9 cellular contexts compared by ENCODE assay signal in the genomic region with DNA sequence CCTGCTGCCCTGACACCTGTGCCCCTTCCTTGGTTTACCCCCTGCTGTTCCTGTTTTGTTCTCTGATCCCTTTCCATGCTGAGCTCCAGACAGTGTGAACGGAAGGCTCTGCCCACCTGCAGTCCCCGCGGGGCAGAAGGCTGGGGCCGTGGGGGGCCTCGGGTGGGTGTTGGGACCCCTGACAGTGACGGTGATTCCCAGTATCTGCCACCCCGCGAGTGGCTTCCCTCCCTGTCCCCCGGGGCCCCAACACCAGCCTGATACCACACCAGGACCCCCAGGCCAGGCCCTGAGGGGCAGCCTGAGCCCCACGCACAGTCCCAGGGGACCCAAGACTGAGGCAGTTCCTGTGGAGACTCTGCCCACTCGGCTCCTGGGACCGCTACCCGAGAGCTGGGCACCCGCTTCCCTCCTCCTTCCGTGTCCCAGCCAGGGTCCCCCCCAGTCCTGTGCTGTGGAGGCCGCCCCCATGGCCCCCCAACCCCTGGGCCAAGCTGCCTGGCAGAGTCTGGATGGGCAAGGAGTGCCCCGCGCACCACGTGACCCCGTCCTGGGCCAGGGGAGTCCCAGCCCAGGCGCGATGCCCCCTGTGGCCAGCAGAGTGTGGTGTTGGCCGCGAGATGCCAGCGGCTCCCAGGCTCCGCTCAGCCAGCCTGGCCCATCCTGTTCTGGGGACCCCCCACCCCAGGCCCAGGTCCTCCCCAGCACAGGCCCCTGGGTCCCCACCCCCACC. TPM values are rescaled to one million over a fixed set of nuclear protein-coding genes. Genes with fewer than 3 reads are reported as not detected.
DNase-seq lines count a peak whose midpoint lies in the region; ATAC-seq, FAIRE-seq and TF ChIP-seq lines count a peak whose summit lies in the region.
"Had no signal": no experiment of that assay in that cellular context is flagged by ENCODE, and none has a peak within 500 bp of the region (broad histone marks: within the 10 kb centered on the region; RNA-seq: fewer than 3 reads in every experiment).

No MANE protein-coding gene starts in this region.

- DNase-seq in CD4-positive, alpha-beta T cell: peak in 9 of 10 experiments; percentile 11 to 58 (median 30)
- DNase-seq in HAP-1 (ENCODE audit: low spot score in 2 of 2) (peak; percentile 20 to 82), RWPE2 (ENCODE audit: low spot score) (no peak), amygdala (lab: John Stamatoyannopoulos, UW) (peak in 47 of 56 donors; percentile 3 to 80 (median 48)), right cardiac atrium (peak; percentile 62 to 86 (median 85)), small intestine (peak; percentile 58)

- no peaks in the 10 kb centered on the region for H3K4me1 Mint-ChIP-seq in CD4-positive, alpha-beta T cell (ENCODE audit: low read depth)

- CTCF ChIA-PET in CD4-positive, alpha-beta T cell (lab: Charles Lee): no interaction called here

- no peaks in the 10 kb centered on the region for H3K9me3 ChIP-seq in CD4-positive, alpha-beta T cell (ENCODE audit: control insufficient read depth, low read length)
- H3K9me3 ChIP-seq in HAP-1: no peaks in the 10 kb centered on the region
- no peaks in the 10 kb centered on the region for H3K9me3 ChIP-seq in RWPE2 (ENCODE audit: severe bottlenecking)
- H3K9me3 ChIP-seq in right cardiac atrium (ENCODE audit: control insufficient read depth, low read length): no peaks in the 10 kb centered on the region
- H3K9me3 ChIP-seq in small intestine (ENCODE audit: control insufficient read depth, low read depth): no peaks in the 10 kb centered on the region

- peaks cover 36% of the 10 kb centered on the region for H3K27me3 ChIP-seq in CD4-positive, alpha-beta T cell (ENCODE audit: control insufficient read depth, insufficient read depth, low read length)
- H3K27me3 ChIP-seq in HAP-1 (ENCODE audit: low read depth) (peaks cover 36% of the 10 kb centered on the region), RWPE2 (ENCODE audit: insufficient read depth, poor library complexity, severe bottlenecking) (peaks cover 42% of the 10 kb centered on the region), right cardiac atrium (ENCODE audit: control insufficient read depth, insufficient read depth) (no peaks in the 10 kb centered on the region), small intestine (ENCODE audit: control insufficient read depth in 2 of 2, insufficient read depth in 2 of 2, low read length in 2 of 2) (peaks cover 0 to 2% of the 10 kb centered on the region in 2 donors)

- H3K4me1 ChIP-seq in HAP-1 (no peaks in the 10 kb centered on the region; the same call in 1 of the 2 replicates), RWPE2 (ENCODE audit: insufficient read depth, poor library complexity, severe bottlenecking) (no peaks in the 10 kb centered on the region), right cardiac atrium (ENCODE audit: control insufficient read depth, insufficient read depth, low read length) (no peaks in the 10 kb centered on the region), small intestine (ENCODE audit: control insufficient read depth in 2 of 2, insufficient read depth in 1 of 2, low read depth in 1 of 2, low read length in 1 of 2) (no peaks in the 10 kb centered on the region)

- peak; percentile 67 for ATAC-seq in CD4-positive, alpha-beta T cell (ENCODE audit: poor library complexity)
- ATAC-seq in RWPE2 (ENCODE audit: low read depth) (peak; percentile 70), right cardiac atrium (peak; percentile 53 to 70), HG02623 (IDR thresholded peaks at IDR 0.05; ENCODE audit: unreplicated experiment) (no peak), HG03354 (IDR thresholded peaks at IDR 0.05; ENCODE audit: poor library complexity, severe bottlenecking, unreplicated experiment) (no peak)

- H3K27ac ChIP-seq in CD4-positive, alpha-beta T cell (ENCODE audit: low read depth, low read length): no peak overlapping the region
- H3K27ac ChIP-seq in RWPE2 (ENCODE audit: poor library complexity, severe bottlenecking) (no peak overlapping the region), right cardiac atrium (ENCODE audit: low read length) (no peak overlapping the region), small intestine (ENCODE audit: low read depth in 1 of 2, low read length in 1 of 2) (no peak overlapping the region)
- H3K27ac ChIP-seq: skin epidermis had no signal

- TF ChIP-seq CTCF in CD4-positive, alpha-beta T cell (IDR thresholded peaks at IDR 0.05): peak; percentile 39
- peak; percentile 63 for TF ChIP-seq CTCF in RWPE2 (IDR thresholded peaks at IDR 0.05; ENCODE audit: poor library complexity, severe bottlenecking)

- peaks cover 14% of the 10 kb centered on the region for H3K27me3 Mint-ChIP-seq in CD4-positive, alpha-beta T cell

- H3K36me3 ChIP-seq in HAP-1 (replicated peaks) (no peaks in the 10 kb centered on the region), RWPE2 (ENCODE audit: low read depth) (no peaks in the 10 kb centered on the region), small intestine (ENCODE audit: control insufficient read depth in 2 of 2, insufficient read depth in 2 of 2, low read length in 2 of 2) (no peaks in the 10 kb centered on the region)

- in situ Hi-C loops in HAP-1 (cut with MboI; ENCODE audit: low sequenced_read_pairs): no loop called here

- 29% methylated on average over 26 of the region's 26 CpGs for WGBS in right cardiac atrium
- 29 to 34% (median 31%) methylated on average over 20 to 26 of the region's 26 CpGs for WGBS in small intestine, 3 donors

- H3K36me3 Mint-ChIP-seq in CD4-positive, alpha-beta T cell (ENCODE audit: low read depth): no peaks in the 10 kb centered on the region

- intact Hi-C loops in CD4-positive, alpha-beta T cell (cut with DNase I, micrococcal nuclease): loop anchor here in 1 of 2 experiments (1.0 kb wide), 1 partner anchor 88 kb away; no protein-coding TSS in a partner anchor
- intact Hi-C loops in right cardiac atrium (cut with DNase I): loop anchor here in 1 of 4 donors (1.0 kb wide), 1 partner anchor 87 kb away; no protein-coding TSS in a partner anchor

- H3K4me3 ChIP-seq in HAP-1 (no peak overlapping the region), RWPE2 (ENCODE audit: severe bottlenecking) (no peak overlapping the region), right cardiac atrium (ENCODE audit: low read length) (no peak overlapping the region), small intestine (ENCODE audit: low read depth in 1 of 2, low read length in 2 of 2) (no peak overlapping the region)
- H3K4me3 ChIP-seq: skin epidermis had no signal

- POLR2A ChIA-PET in CD4-positive, alpha-beta T cell (lab: Charles Lee): no interaction called here

- no peak overlapping the region for H3K4me3 Mint-ChIP-seq in CD4-positive, alpha-beta T cell

- H3K9me3 Mint-ChIP-seq in CD4-positive, alpha-beta T cell: no peaks in the 10 kb centered on the region

- no peak for FAIRE-seq in small intestine (lab: Jason Lieb, UNC)

- H3K27ac Mint-ChIP-seq in CD4-positive, alpha-beta T cell: no peak overlapping the region

RNA-seq across cellular contexts. Expression of a gene that starts 10.0 kb away (rescaled TPM):
- not detected for total RNA-seq in CD4-positive, alpha-beta T cell
- total RNA-seq in right cardiac atrium: under 1 TPM in 2 of 4 donors, not detected in 2; 0.15 to 0.23 TPM
- polyA plus RNA-seq in right cardiac atrium (0.05 TPM), small intestine (not detected)

RNA-seq across cellular contexts. Expression of a gene that starts 33.5 kb away (rescaled TPM):
- total RNA-seq in CD4-positive, alpha-beta T cell: not detected
- total RNA-seq in right cardiac atrium: 10 to 100 TPM in 3 of 4 donors, 1 to 10 TPM in 1; 7.7 to 35.3 (median 22.6) TPM
- polyA plus RNA-seq in right cardiac atrium: 13.4 TPM
- under 1 TPM in 1 of 3 donors, not detected in 2; 0.24 TPM for polyA plus RNA-seq in small intestine

RNA-seq across cellular contexts. Expression of a gene that starts 46.9 kb away (rescaled TPM):
- 1 to 10 TPM; 5.7 to 6.3 TPM for total RNA-seq in CD4-positive, alpha-beta T cell
- 1 to 10 TPM; 4.2 to 7.8 (median 6.0) TPM for total RNA-seq in right cardiac atrium
- 7.5 TPM for polyA plus RNA-seq in right cardiac atrium
- 1 to 10 TPM in 2 of 3 donors, under 1 TPM in 1; 0.22 to 7.0 (median 1.1) TPM for polyA plus RNA-seq in small intestine

Comparison
In these comparisons a context has a peak if more than half of its experiments do, and no peak if none do; other contexts are left out.
1. ATAC-seq: peak in CD4-positive, alpha-beta T cell (single experiment), RWPE2 (single experiment) and right cardiac atrium (2 of 2); none in HG02623 (single experiment) and HG03354 (single experiment).
2. RNA of a gene that starts 33.5 kb away (total RNA-seq): 7.7 to 35.3 TPM in right cardiac atrium; not detected in CD4-positive, alpha-beta T cell; every median in the first group is over 4 times any median in the second.